Comparison of ENCODE assay signal across 19 cellular contexts in genomic region chr3:194043516-194043915, GRCh38.
DNase-seq lines count a peak whose midpoint lies in the region.
"Had no signal": no experiment of that assay in that cellular context is flagged by ENCODE, and none has a peak within 500 bp of the region (broad histone marks: within the 10 kb centered on the region; RNA-seq: fewer than 3 reads in every experiment).

No MANE protein-coding gene starts in this region.

- H3K36me3 Mint-ChIP-seq in activated naive CD4-positive, alpha-beta T cell treated with anti-CD3 and anti-CD28 coated beads, Interleukin-2, amount 10 ng/mL, durations not matched to agents 7 days and 5 days, result no peaks in the 10 kb centered on the region

- DNase-seq in DMS53 (lab: John Stamatoyannopoulos, UW), result peak; percentile 55
- DNase-seq in DMS53 treated with DMSO at 0.1 percent for 48 hours (lab: John Stamatoyannopoulos, UW; ENCODE audit: unreplicated experiment), result no peak
- DNase-seq in SJCRH30, result peak; percentile 32 to 50
- peak; percentile 14 for DNase-seq in fibroblast of peridontal ligament (ENCODE audit: extremely low read depth)
- DNase-seq in smooth muscle cell of the brain vasculature (ENCODE audit: low read depth, low spot score), result peak; percentile 23
- no peak for DNase-seq in NCI-H524 treated with DMSO at 0.1 percent for 48 hours (lab: John Stamatoyannopoulos, UW)
- DNase-seq in activated naive CD4-positive, alpha-beta T cell treated with anti-CD3 and anti-CD28 coated beads, Interleukin-2, amount 10 ng/mL, durations not matched to agents 7 days and 5 days, result no peak
- no peak for DNase-seq in HT-29 (ENCODE audit: low spot score)
- DNase-seq: activated CD8-positive, alpha-beta memory T cell treated with anti-CD3 and anti-CD28 coated beads for 24 hours; Calu3; central memory CD4-positive, alpha-beta T cell; erythroblast; NCI-H1930; NCI-H748 treated with DMSO at 0.1 percent for 48 hours; T1000 had no signal

- H3K27me3 ChIP-seq in SJCRH30, result no peaks in the 10 kb centered on the region
- H3K27me3 ChIP-seq: neutrophil, suprapubic skin had no signal

- H3K27ac Mint-ChIP-seq in activated naive CD4-positive, alpha-beta T cell treated with anti-CD3 and anti-CD28 coated beads, Interleukin-2, amount 10 ng/mL, durations not matched to agents 7 days and 5 days, result no peak overlapping the region

- peaks cover 29% of the 10 kb centered on the region for H3K4me1 ChIP-seq in SJCRH30

- H3K4me3 ChIP-seq in SJCRH30, result no peak overlapping the region
- H3K4me3 ChIP-seq: lung, suprapubic skin had no signal

- H3K27ac ChIP-seq in SJCRH30, result peak overlapping the region; percentile 89
- H3K27ac ChIP-seq: 22Rv1, neutrophil, suprapubic skin had no signal

- H3K9me3 ChIP-seq in SJCRH30 (replicated peaks), result no peaks in the 10 kb centered on the region
- H3K9me3 ChIP-seq: neutrophil, suprapubic skin had no signal

- CTCF ChIA-PET in activated naive CD4-positive, alpha-beta T cell treated with anti-CD3 and anti-CD28 coated beads, Interleukin-2, amount 10 ng/mL, durations not matched to agents 7 days and 5 days (lab: Charles Lee), result no interaction called here

- no peaks in the 10 kb centered on the region for H3K36me3 ChIP-seq in SJCRH30
- H3K36me3 ChIP-seq: neutrophil, suprapubic skin had no signal

- no peaks in the 10 kb centered on the region for H3K9me3 Mint-ChIP-seq in activated naive CD4-positive, alpha-beta T cell treated with anti-CD3 and anti-CD28 coated beads, Interleukin-2, amount 10 ng/mL, durations not matched to agents 7 days and 5 days

- no peak overlapping the region for H3K4me3 Mint-ChIP-seq in activated naive CD4-positive, alpha-beta T cell treated with anti-CD3 and anti-CD28 coated beads, Interleukin-2, amount 10 ng/mL, durations not matched to agents 7 days and 5 days

- peaks cover 43% of the 10 kb centered on the region for H3K27me3 Mint-ChIP-seq in activated naive CD4-positive, alpha-beta T cell treated with anti-CD3 and anti-CD28 coated beads, Interleukin-2, amount 10 ng/mL, durations not matched to agents 7 days and 5 days

- no peaks in the 10 kb centered on the region for H3K4me1 Mint-ChIP-seq in activated naive CD4-positive, alpha-beta T cell treated with anti-CD3 and anti-CD28 coated beads, Interleukin-2, amount 10 ng/mL, durations not matched to agents 7 days and 5 days

Comparison
In these comparisons a context has a peak if more than half of its experiments do, and no peak if none do; other contexts are left out.
1. DNase-seq: peak in DMS53 (single experiment), SJCRH30 (2 of 2), fibroblast of peridontal ligament (single experiment) and smooth muscle cell of the brain vasculature (single experiment); none in DMS53 treated with DMSO at 0.1 percent for 48 hours (single experiment), NCI-H524 treated with DMSO at 0.1 percent for 48 hours (single experiment), activated naive CD4-positive, alpha-beta T cell treated with anti-CD3 and anti-CD28 coated beads, Interleukin-2, amount 10 ng/mL, durations not matched to agents 7 days and 5 days (single experiment) and HT-29 (single experiment).